14 cellular contexts compared by ENCODE assay signal in genomic region chr15:56049577-56049976, GRCh38. TPM values are rescaled to one million over a fixed set of nuclear protein-coding genes. Genes with fewer than 3 reads are reported as not detected.
DNase-seq lines count a peak whose midpoint lies in the region; ATAC-seq and TF ChIP-seq lines count a peak whose summit lies in the region.
"Had no signal": no experiment of that assay in that cellular context is flagged by ENCODE, and none has a peak within 500 bp of the region (broad histone marks: within the 10 kb centered on the region; RNA-seq: fewer than 3 reads in every experiment).

No MANE protein-coding gene starts in this region.

- H3K27me3 Mint-ChIP-seq in stimulated activated memory B cell treated with anti-CD40 and anti-IgM and Interleukin-4, amounts not matched to agents 10 μg/mL and 1 μg/mL and 100 μg/mL, for 72 hours, result peaks cover 9% of the 10 kb centered on the region
- H3K27me3 Mint-ChIP-seq in osteocyte (ENCODE audit: unreplicated experiment), result no peaks in the 10 kb centered on the region
- no peaks in the 10 kb centered on the region for H3K27me3 Mint-ChIP-seq in activated CD4-positive, alpha-beta memory T cell treated with anti-CD3 and anti-CD28 coated beads for 36 hours
- H3K27me3 Mint-ChIP-seq: CD4-positive, alpha-beta T cell had no signal

- POLR2A ChIA-PET in IMR-90 (lab: Charles Lee; ENCODE audit: unreplicated experiment) (no interaction called here), A673 (lab: Charles Lee; ENCODE audit: low non-redundant PET) (no interaction called here)
- POLR2A ChIA-PET in activated CD4-positive, alpha-beta memory T cell treated with anti-CD3 and anti-CD28 coated beads for 36 hours (lab: Charles Lee), result no interaction called here

- no peak for TF ChIP-seq RAD21 in IMR-90 (IDR thresholded peaks at IDR 0.05; ENCODE audit: low read length)

- H3K9me3 Mint-ChIP-seq in stimulated activated memory B cell treated with anti-CD40 and anti-IgM and Interleukin-4, amounts not matched to agents 10 μg/mL and 1 μg/mL and 100 μg/mL, for 72 hours, result no peaks in the 10 kb centered on the region
- peaks cover 8% of the 10 kb centered on the region for H3K9me3 Mint-ChIP-seq in osteocyte (ENCODE audit: unreplicated experiment)
- no peaks in the 10 kb centered on the region for H3K9me3 Mint-ChIP-seq in activated CD4-positive, alpha-beta memory T cell treated with anti-CD3 and anti-CD28 coated beads for 36 hours
- H3K9me3 Mint-ChIP-seq: CD4-positive, alpha-beta T cell had no signal

- H3K23ac ChIP-seq in IMR-90 (ENCODE audit: low read depth, low read length) (no peak overlapping the region), mesenchymal stem cell (ENCODE audit: low read length in 2 of 2) (no peak overlapping the region)

- H3K9me3 ChIP-seq in IMR-90 (ENCODE audit: control insufficient read depth, insufficient read depth, low read length) (no peaks in the 10 kb centered on the region), mesenchymal stem cell (ENCODE audit: control insufficient read depth, low read length) (no peaks in the 10 kb centered on the region), A673 (ENCODE audit: low read depth, low read length, poor library complexity, severe bottlenecking) (no peaks in the 10 kb centered on the region)
- H3K9me3 ChIP-seq: HAP-1 had no signal

- H4K8ac ChIP-seq in IMR-90 (ENCODE audit: low read depth in 2 of 2, low read length in 2 of 2) (no peak overlapping the region), mesenchymal stem cell (ENCODE audit: low read length) (no peak overlapping the region)

- H3K27ac Mint-ChIP-seq in stimulated activated memory B cell treated with anti-CD40 and anti-IgM and Interleukin-4, amounts not matched to agents 10 μg/mL and 1 μg/mL and 100 μg/mL, for 72 hours, result no peak overlapping the region
- no peak overlapping the region for H3K27ac Mint-ChIP-seq in osteocyte (ENCODE audit: unreplicated experiment)
- no peak overlapping the region for H3K27ac Mint-ChIP-seq in activated CD4-positive, alpha-beta memory T cell treated with anti-CD3 and anti-CD28 coated beads for 36 hours
- H3K27ac Mint-ChIP-seq: CD4-positive, alpha-beta T cell had no signal

- H3K4me3 Mint-ChIP-seq in stimulated activated memory B cell treated with anti-CD40 and anti-IgM and Interleukin-4, amounts not matched to agents 10 μg/mL and 1 μg/mL and 100 μg/mL, for 72 hours, result no peak overlapping the region
- H3K4me3 Mint-ChIP-seq in osteocyte (ENCODE audit: unreplicated experiment), result no peak overlapping the region
- H3K4me3 Mint-ChIP-seq in activated CD4-positive, alpha-beta memory T cell treated with anti-CD3 and anti-CD28 coated beads for 36 hours, result no peak overlapping the region
- H3K4me3 Mint-ChIP-seq: CD4-positive, alpha-beta T cell had no signal

- peak overlapping the region; percentile 39; the same call in 1 of the 2 replicates for H2BK20ac ChIP-seq in IMR-90 (ENCODE audit: low read depth, low read length)

- peak overlapping the region; percentile 39; the same call in 1 of the 2 replicates for H2BK120ac ChIP-seq in IMR-90 (ENCODE audit: low read depth, low read length)
- H2BK120ac ChIP-seq in mesenchymal stem cell (ENCODE audit: low read depth, low read length), result peak overlapping the region; percentile 15

- H3K14ac ChIP-seq in IMR-90 (replicated peaks; ENCODE audit: low read depth, low read length) (no peak overlapping the region), mesenchymal stem cell (ENCODE audit: low read length in 2 of 2) (no peak overlapping the region)

- H2AFZ ChIP-seq in IMR-90 (replicated peaks; ENCODE audit: low read length, poor library complexity) (peak overlapping the region; percentile 58), mesenchymal stem cell (ENCODE audit: low read depth, low read length) (peak overlapping the region; percentile 24)
- H2AFZ ChIP-seq: GM23248 had no signal

- peak overlapping the region; percentile 45; the same call in 1 of the 2 replicates for H2AK5ac ChIP-seq in IMR-90 (ENCODE audit: low read depth, low read length)
- H2AK5ac ChIP-seq in mesenchymal stem cell (ENCODE audit: low read length, severe bottlenecking), result no peak overlapping the region

- H3K9ac ChIP-seq in IMR-90 (ENCODE audit: low read depth, low read length) (no peak overlapping the region), mesenchymal stem cell (ENCODE audit: low read length) (no peak overlapping the region)
- H3K9ac ChIP-seq: GM23248 had no signal

- H3K36me3 ChIP-seq in IMR-90 (ENCODE audit: control insufficient read depth, insufficient read depth, low read length) (no peaks in the 10 kb centered on the region), mesenchymal stem cell (ENCODE audit: control insufficient read depth in 1 of 2, insufficient read depth in 2 of 2, low read depth in 1 of 2, low read length in 2 of 2) (no peaks in the 10 kb centered on the region), A673 (ENCODE audit: insufficient read depth, low read length, poor library complexity, severe bottlenecking) (no peaks in the 10 kb centered on the region)
- H3K36me3 ChIP-seq: HAP-1 had no signal

- no peak overlapping the region for H3K27ac ChIP-seq in IMR-90 (ENCODE audit: insufficient read depth, low read length)
- H3K27ac ChIP-seq in mesenchymal stem cell (ENCODE audit: low read length, poor library complexity, severe bottlenecking), result no peak overlapping the region
- H3K27ac ChIP-seq in A673 (ENCODE audit: low read depth, low read length, poor library complexity, severe bottlenecking), result no peak overlapping the region
- H3K27ac ChIP-seq: C4-2B, GM23248 had no signal

- H3K4me3 ChIP-seq in IMR-90 (ENCODE audit: insufficient read depth, low read depth, low read length), result no peak overlapping the region
- H3K4me3 ChIP-seq in mesenchymal stem cell (ENCODE audit: insufficient read depth in 1 of 2, low read depth in 1 of 2, low read length in 2 of 2), result no peak overlapping the region
- H3K4me3 ChIP-seq in A673 (ENCODE audit: low read depth, low read length, poor library complexity, severe bottlenecking), result no peak overlapping the region
- H3K4me3 ChIP-seq: GM23248, HAP-1 had no signal

- in situ Hi-C loops in IMR-90 (cut with MboI; ENCODE audit: low sequenced_read_pairs), result no loop called here

- H3K18ac ChIP-seq in IMR-90 (ENCODE audit: low read depth, low read length) (no peak overlapping the region), mesenchymal stem cell (ENCODE audit: low read depth in 1 of 2, low read length in 2 of 2) (peak overlapping the region in 1 of 2 experiments; percentile 31)

- H3K79me1 ChIP-seq in IMR-90 (ENCODE audit: low read depth in 1 of 2, low read length in 2 of 2) (no peaks in the 10 kb centered on the region), mesenchymal stem cell (replicated peaks; ENCODE audit: low read length, poor library complexity, severe bottlenecking) (no peaks in the 10 kb centered on the region)

- intact Hi-C loops in IMR-90 (cut with micrococcal nuclease), result no loop called here
- intact Hi-C loops in A673 (cut with micrococcal nuclease; ENCODE audit: unreplicated experiment), result no loop called here
- intact Hi-C loops in activated CD4-positive, alpha-beta memory T cell treated with anti-CD3 and anti-CD28 coated beads for 36 hours (cut with micrococcal nuclease), result loop anchor here (10.0 kb wide), 1 partner anchor 645 kb away; the partner anchor contains the start of genes CCPG1 and PIERCE2

- no peaks in the 10 kb centered on the region for H4K20me1 ChIP-seq in IMR-90 (ENCODE audit: insufficient read depth, low read length)

- H3K56ac ChIP-seq in IMR-90 (ENCODE audit: extremely low read depth, insufficient read depth, low read length), result no peak overlapping the region

- no peak for TF ChIP-seq POLR2A in IMR-90 (IDR thresholded peaks at IDR 0.05; ENCODE audit: low read depth, low read length)

- no peak overlapping the region for H2BK12ac ChIP-seq in mesenchymal stem cell (ENCODE audit: low read length in 2 of 2)

- H4K91ac ChIP-seq in IMR-90 (ENCODE audit: insufficient read depth, low read depth, low read length), result peak overlapping the region; percentile 20; the same call in 1 of the 2 replicates
- H4K91ac ChIP-seq in mesenchymal stem cell (ENCODE audit: low read length), result peak overlapping the region; percentile 30

- H3K4me2 ChIP-seq in IMR-90 (ENCODE audit: low read depth, low read length) (no peak overlapping the region), mesenchymal stem cell (ENCODE audit: low read length, poor library complexity, severe bottlenecking) (no peak overlapping the region)

- peaks cover 6% of the 10 kb centered on the region; the same call in 1 of the 2 replicates for H3K9me1 ChIP-seq in IMR-90 (ENCODE audit: insufficient read depth, low read length)

- ATAC-seq in IMR-90 (ENCODE audit: low read depth), result no peak
- peak; percentile 25 for ATAC-seq in stimulated activated memory B cell treated with anti-CD40 and anti-IgM and Interleukin-4, amounts not matched to agents 10 μg/mL and 1 μg/mL and 100 μg/mL, for 72 hours

- TF ChIP-seq CTCF in IMR-90 (conservative IDR thresholded peaks at IDR 0.05; ENCODE audit: low read depth, low read length) (no peak), A673 (conservative IDR thresholded peaks at IDR 0.05; ENCODE audit: low read depth, low read length) (no peak), osteocyte (IDR thresholded peaks at IDR 0.05) (no peak)

- H3K27me3 ChIP-seq in IMR-90 (ENCODE audit: control insufficient read depth, insufficient read depth, low read length) (no peaks in the 10 kb centered on the region), mesenchymal stem cell (ENCODE audit: control insufficient read depth in 1 of 2, insufficient read depth in 1 of 2, low read length in 2 of 2) (no peaks in the 10 kb centered on the region), A673 (replicated peaks; ENCODE audit: insufficient read depth, low read depth, low read length, poor library complexity) (no peaks in the 10 kb centered on the region)

- H4K5ac ChIP-seq in IMR-90 (ENCODE audit: low read depth, low read length), result no peak overlapping the region

- peaks cover 5% of the 10 kb centered on the region for H3K4me1 Mint-ChIP-seq in stimulated activated memory B cell treated with anti-CD40 and anti-IgM and Interleukin-4, amounts not matched to agents 10 μg/mL and 1 μg/mL and 100 μg/mL, for 72 hours
- no peaks in the 10 kb centered on the region for H3K4me1 Mint-ChIP-seq in osteocyte (ENCODE audit: unreplicated experiment)
- no peaks in the 10 kb centered on the region for H3K4me1 Mint-ChIP-seq in activated CD4-positive, alpha-beta memory T cell treated with anti-CD3 and anti-CD28 coated beads for 36 hours (ENCODE audit: low read depth)

- CTCF ChIA-PET in IMR-90 (lab: Yijun Ruan, JAX), result no interaction called here
- CTCF ChIA-PET in A673 (lab: Charles Lee), result no interaction called here
- CTCF ChIA-PET in activated CD4-positive, alpha-beta memory T cell treated with anti-CD3 and anti-CD28 coated beads for 36 hours (lab: Charles Lee), result no interaction called here

- H3K4me1 ChIP-seq in IMR-90 (ENCODE audit: control insufficient read depth, insufficient read depth, low read length), result peaks cover 7% of the 10 kb centered on the region
- H3K4me1 ChIP-seq in mesenchymal stem cell (ENCODE audit: control insufficient read depth, insufficient read depth, low read depth, low read length), result no peaks in the 10 kb centered on the region
- H3K4me1 ChIP-seq in A673 (ENCODE audit: insufficient read depth, low read length, poor library complexity, severe bottlenecking), result no peaks in the 10 kb centered on the region
- H3K4me1 ChIP-seq: HAP-1 had no signal

- H3K4ac ChIP-seq in IMR-90 (ENCODE audit: low read depth, low read length) (peak overlapping the region; percentile 19; the same call in 1 of the 2 replicates), mesenchymal stem cell (ENCODE audit: low read depth in 1 of 2, low read length in 2 of 2) (no peak overlapping the region)

- no peak overlapping the region for H2AK9ac ChIP-seq in IMR-90 (replicated peaks; ENCODE audit: low read depth, low read length, poor library complexity)

- H2BK15ac ChIP-seq in IMR-90 (ENCODE audit: low read depth, low read length), result no peak overlapping the region
- H2BK15ac ChIP-seq in mesenchymal stem cell (ENCODE audit: low read depth, poor library complexity, severe bottlenecking), result no peak overlapping the region

- BruUV-seq in IMR-90 (replicated peaks; lab: Mats Ljungman, UMichigan), result no TSS peak
- BruUV-seq in A673 (replicated peaks; lab: Mats Ljungman, UMichigan), result no TSS peak

- no peak overlapping the region for H2BK5ac ChIP-seq in IMR-90 (ENCODE audit: low read depth, low read length, poor library complexity, severe bottlenecking)
- no peak overlapping the region for H2BK5ac ChIP-seq in mesenchymal stem cell (ENCODE audit: low read depth, low read length, poor library complexity, severe bottlenecking)

- H3K36me3 Mint-ChIP-seq in stimulated activated memory B cell treated with anti-CD40 and anti-IgM and Interleukin-4, amounts not matched to agents 10 μg/mL and 1 μg/mL and 100 μg/mL, for 72 hours, result no peaks in the 10 kb centered on the region
- no peaks in the 10 kb centered on the region for H3K36me3 Mint-ChIP-seq in osteocyte (ENCODE audit: unreplicated experiment)
- H3K36me3 Mint-ChIP-seq in activated CD4-positive, alpha-beta memory T cell treated with anti-CD3 and anti-CD28 coated beads for 36 hours, result no peaks in the 10 kb centered on the region

- WGBS in IMR-90 (ENCODE audit: extremely low coverage in 2 of 2, insufficient read length in 1 of 2), 2 experiments, result no CpG with 5 or more reads among the region's 5 CpGs
- 96% methylated on average over 5 of the region's 5 CpGs for WGBS in mesenchymal stem cell

- dilution Hi-C loops in IMR-90 (cut with HindIII; ENCODE audit: low sequenced_read_pairs, unreplicated experiment), result no loop called here

- no peak for DNase-seq in IMR-90
- peak; percentile 23 for DNase-seq in RPMI8226
- no peak for DNase-seq in mesenchymal stem cell
- DNase-seq in A673 (ENCODE audit: low spot score), result no peak
- no peak for DNase-seq in osteocyte (ENCODE audit: extremely low spot score, unreplicated experiment)
- DNase-seq in activated CD4-positive, alpha-beta memory T cell treated with anti-CD3 and anti-CD28 coated beads for 36 hours, result no peak
- DNase-seq in NCI-H446 (lab: John Stamatoyannopoulos, UW), result no peak
- DNase-seq: AML-193; Caco-2; CD4-positive, alpha-beta T cell; GM23248 had no signal

RNA-seq across cellular contexts. Expression of gene NEDD4, which starts 56.2 kb away (rescaled TPM):
- total RNA-seq in IMR-90 (2012; rRNA removed) (80.7 and 106 TPM in 2 replicates), A673 (2021) (23.1 and 23.6 TPM in 2 replicates), osteocyte (23.9 and 24.1 TPM in 2 replicates)
- 24.6 and 27.4 TPM in 2 replicates for polyA plus RNA-seq in IMR-90 (2012; rRNA removed)
- polyA plus RNA-seq in IMR-90 (2012; cell fraction: cytosol; rRNA removed), result 5.2 and 6.1 TPM in 2 replicates
- 4.6 and 39.1 TPM in 2 replicates for polyA plus RNA-seq in IMR-90 (2012; cell fraction: nucleus; rRNA removed; ENCODE audit: low replicate concordance)
- polyA plus RNA-seq in mesenchymal stem cell (2013, experiment 1 of 2), result 25.1 TPM
- polyA plus RNA-seq in mesenchymal stem cell (2013, experiment 2 of 2), result 25.5 TPM
- total RNA-seq in activated CD4-positive, alpha-beta memory T cell treated with anti-CD3 and anti-CD28 coated beads for 36 hours, result 10 to 100 TPM; 18.5 to 18.7 TPM
